In genomic region chrX:54043696-54044125, GRCh38 we compare ENCODE assay signal across 8 cellular contexts. TPM values are rescaled to one million over a fixed set of nuclear protein-coding genes. Genes with fewer than 3 reads are reported as not detected.
DNase-seq lines count a peak whose midpoint lies in the region; ATAC-seq and TF ChIP-seq lines count a peak whose summit lies in the region.

No MANE protein-coding gene starts in this region.

- TF ChIP-seq POLR2A in body of pancreas (IDR thresholded peaks at IDR 0.05), result peak in 2 of 3 donors; percentile 56 to 58

- DNase-seq in AG04450 (ENCODE audit: low read depth, low spot score) (no peak), RWPE1 (ENCODE audit: low spot score) (peak; percentile 4), body of pancreas (peak; percentile 28 to 46 (median 41)), iPS-NIHi7 (ENCODE audit: extremely low spot score) (peak; percentile 23), occipital lobe (lab: John Stamatoyannopoulos, UW) (no peak)
- DNase-seq in stimulated activated CD4-positive, alpha-beta T cell treated with anti-CD3 and anti-CD28 coated beads, Interleukin-12 subunit alpha, Interleukin-12 subunit beta, amount 100 ng/mL, for 48 hours (ENCODE audit: low read depth in 2 of 3, low spot score in 1 of 3), result peak; percentile 2 to 8 (median 2)

- peaks cover 11% of the 10 kb centered on the region for H3K4me1 ChIP-seq in body of pancreas

- H3K9me3 ChIP-seq in AG04450 (ENCODE audit: control insufficient read depth, insufficient read depth, low read length) (no peaks in the 10 kb centered on the region), body of pancreas (no peaks in the 10 kb centered on the region)

- no peak for TF ChIP-seq CTCF in AG04450 (IDR thresholded peaks at IDR 0.05; ENCODE audit: low read depth, low read length)
- no peak for TF ChIP-seq CTCF in RWPE1 (conservative IDR thresholded peaks at IDR 0.05; ENCODE audit: low read depth)
- TF ChIP-seq CTCF in body of pancreas (IDR thresholded peaks at IDR 0.05), result no peak

- 0% methylated on average over 37 of the region's 39 CpGs; no CpG with 5 or more reads in 1 of the 2 donors for WGBS in body of pancreas, 2 donors

- POLR2A ChIA-PET in AG04450 (lab: Yijun Ruan, JAX), result interaction anchor here (0.5 to 3.6 kb wide), 10 partner anchors 44 to 595 kb away, joined by 3 to 26 read pairs (median 4); partner anchors contain the start of genes FAM120C, GNL3L and TSR2
- POLR2A ChIA-PET in RWPE1 (lab: Yijun Ruan, JAX; ENCODE audit: low non-redundant PET), result interaction anchor here (0.6 to 1.3 kb wide), 3 partner anchors 137 to 773 kb away, joined by 3 to 4 read pairs (median 3); no protein-coding TSS in a partner anchor

- intact Hi-C loops in body of pancreas (cut with DNase I), result no loop called here

- H3K27me3 ChIP-seq in AG04450 (ENCODE audit: control insufficient read depth, insufficient read depth, low read length), result no peaks in the 10 kb centered on the region
- no peaks in the 10 kb centered on the region for H3K27me3 ChIP-seq in body of pancreas

- CTCF ChIA-PET in AG04450 (lab: Charles Lee), result interaction anchor here (1.1 kb wide), 1 partner anchor 396 kb away, joined by 4 read pairs; the partner anchor contains the start of gene TSR2
- CTCF ChIA-PET in RWPE1 (lab: Yijun Ruan, JAX), result no interaction called here

- H3K27ac ChIP-seq in AG04450 (ENCODE audit: low read depth, low read length), result peak overlapping the region; percentile 91
- peak overlapping the region; percentile 91 for H3K27ac ChIP-seq in RWPE1
- peak overlapping the region; percentile 84 to 96 (median 90) for H3K27ac ChIP-seq in body of pancreas

- H3K36me3 ChIP-seq in body of pancreas (replicated peaks in 1 of 2; ENCODE audit: insufficient read depth in 1 of 2, low read depth in 2 of 2), result no peaks in the 10 kb centered on the region

- ATAC-seq in GM18499 (IDR thresholded peaks at IDR 0.05; ENCODE audit: insufficient read depth, unreplicated experiment), result peak; percentile 7
- ATAC-seq in HG02973 (IDR thresholded peaks at IDR 0.05; ENCODE audit: unreplicated experiment), result peak; percentile 19
- peak; percentile 25 for ATAC-seq in body of pancreas

- peak overlapping the region; percentile 70 for H3K4me3 ChIP-seq in AG04450 (ENCODE audit: low read depth, low read length)
- H3K4me3 ChIP-seq in body of pancreas, result peak overlapping the region; percentile 39 to 52

RNA-seq across cellular contexts. Expression of gene PHF8, which starts 0.6 kb away (rescaled TPM):
- 9.7 and 11.2 TPM in 2 replicates for polyA plus RNA-seq in AG04450 (2011; rRNA removed)
- 37.9 and 45.7 TPM in 2 replicates for polyA minus RNA-seq in AG04450 (2011; rRNA and poly(A)+ RNA removed)
- total RNA-seq in body of pancreas, result 10 to 100 TPM; 19.2 to 27.7 TPM
- 9.5 TPM for total RNA-seq in occipital lobe

Comparison
In these comparisons a context has a peak if more than half of its experiments do, and no peak if none do; other contexts are left out.
1. DNase-seq: peak in RWPE1 (single experiment), body of pancreas (4 of 4), iPS-NIHi7 (single experiment) and stimulated activated CD4-positive, alpha-beta T cell treated with anti-CD3 and anti-CD28 coated beads, Interleukin-12 subunit alpha, Interleukin-12 subunit beta, amount 100 ng/mL, for 48 hours (3 of 3); none in AG04450 (single experiment) and occipital lobe (single experiment).
2. Peak in every context shown above with its lines, with median percentiles within 50 percentile points of each other: H3K27ac ChIP-seq and ATAC-seq.